7 cellular contexts compared by ENCODE assay signal in the genomic region with DNA sequence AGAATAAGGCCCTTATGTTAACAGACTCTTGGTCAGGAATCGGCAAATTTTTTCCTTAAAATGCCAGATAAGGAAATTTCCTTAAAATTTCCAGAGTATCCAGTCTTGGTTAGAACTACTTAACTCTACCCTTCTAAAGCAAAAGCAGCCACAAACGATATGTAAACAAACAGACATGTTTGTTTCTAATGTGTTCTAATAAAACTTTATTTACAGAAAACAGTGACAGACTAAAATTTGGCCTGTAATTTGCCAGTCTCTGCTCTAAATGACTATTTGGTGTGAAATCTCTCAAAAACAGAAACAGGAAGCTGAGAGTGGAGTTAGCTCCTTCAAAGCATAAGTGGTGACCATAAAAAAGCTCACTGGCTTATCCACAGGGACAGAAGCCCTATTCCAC.
"Had no signal": no experiment of that assay in that cellular context is flagged by ENCODE, and none has a peak within 500 bp of the region (broad histone marks: within the 10 kb centered on the region; RNA-seq: fewer than 3 reads in every experiment).

No MANE protein-coding gene starts in this region.

- H3K4me2 ChIP-seq: GM23338 had no signal

- H2AFZ ChIP-seq: GM23338 had no signal

- H3K27me3 Mint-ChIP-seq: IgD-negative memory B cell had no signal

- ATAC-seq: GM23338 had no signal

- H3K4me3 Mint-ChIP-seq: GM23338, H9 had no signal

- H3K4me3 ChIP-seq: GM23338 had no signal

- H3K27ac Mint-ChIP-seq: GM23338, H9, IgD-negative memory B cell had no signal

- FAIRE-seq: H1, H54, HTR-8/SVneo had no signal

- H3K4me1 Mint-ChIP-seq: GM23338, H9, IgD-negative memory B cell had no signal

- DNase-seq: H9, HCEC 1CT had no signal
